Comparison of ENCODE assay signal across 8 cellular contexts in the genomic region with DNA sequence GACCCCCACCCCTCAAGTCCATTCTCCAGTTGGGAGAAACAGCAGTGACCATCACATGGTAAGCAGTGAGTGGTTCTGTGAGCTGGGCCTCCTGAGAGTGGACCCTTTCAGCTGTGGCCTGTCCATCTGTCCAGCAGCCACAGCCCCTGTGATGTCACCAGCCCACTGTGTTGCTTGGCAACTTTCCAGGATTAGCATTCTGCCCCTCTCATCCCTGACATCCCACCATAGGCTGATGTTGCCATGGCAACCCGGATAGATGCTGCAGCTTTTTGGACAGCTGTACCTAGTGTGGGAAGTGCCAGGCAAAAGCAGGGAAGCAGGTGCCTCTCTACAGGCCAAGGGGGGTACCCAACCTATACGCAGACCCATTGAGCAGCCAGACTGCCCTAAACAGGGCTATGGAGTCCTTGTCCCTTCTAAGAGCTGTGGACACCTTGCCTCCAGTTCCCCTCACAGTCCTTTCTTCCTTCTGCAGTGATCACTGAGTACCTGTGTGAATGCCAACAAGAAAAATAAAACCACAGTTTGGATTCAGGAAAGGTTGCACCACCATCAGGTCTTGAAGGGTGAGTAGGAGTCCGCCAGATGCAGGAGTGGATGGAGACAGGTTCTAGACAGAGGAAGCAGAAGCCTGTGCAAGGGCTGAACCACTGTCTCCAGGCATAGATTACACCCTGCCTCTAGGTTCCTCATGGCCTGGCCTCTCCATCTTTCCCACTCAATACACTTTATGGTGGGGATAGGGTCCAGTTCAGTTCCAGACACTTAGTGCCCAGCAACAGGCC. TPM values are rescaled to one million over a fixed set of nuclear protein-coding genes. Genes with fewer than 3 reads are reported as not detected.
DNase-seq lines count a peak whose midpoint lies in the region; ATAC-seq and TF ChIP-seq lines count a peak whose summit lies in the region.

Gene DNAH1 (plus strand): TSS at position 343 of the 788 bp plus-strand sequence. CDS start 6,124 bp downstream, outside the sequence.

- no peaks in the 10 kb centered on the region for H3K4me1 Mint-ChIP-seq in MCF 10A (ENCODE audit: insufficient read depth, unreplicated experiment)
- H3K4me1 Mint-ChIP-seq in activated T-helper 17 cell treated with anti-CD3 and anti-CD28 coated beads, Interleukin-2, amount 50 U/mL, for 72 hours = peaks cover 14% of the 10 kb centered on the region

- no peak within 1 kb of the TSS for H3K4me3 Mint-ChIP-seq in MCF 10A (ENCODE audit: unreplicated experiment)
- peak within 1 kb of the TSS; percentile 63 for H3K4me3 Mint-ChIP-seq in activated T-helper 17 cell treated with anti-CD3 and anti-CD28 coated beads, Interleukin-2, amount 50 U/mL, for 72 hours

- H3K27ac ChIP-seq in breast epithelium = no peak within 1 kb of the TSS

- no TSS peak for BruUV-seq in MCF 10A (replicated peaks; lab: Mats Ljungman, UMichigan)

- TF ChIP-seq POLR2A in breast epithelium (IDR thresholded peaks at IDR 0.05) = no peak

- H3K36me3 ChIP-seq in breast epithelium = no peaks in the 10 kb centered on the region

- H3K27ac Mint-ChIP-seq in MCF 10A (ENCODE audit: low read depth, unreplicated experiment) = no peak within 1 kb of the TSS
- peak within 1 kb of the TSS; percentile 84 for H3K27ac Mint-ChIP-seq in activated T-helper 17 cell treated with anti-CD3 and anti-CD28 coated beads, Interleukin-2, amount 50 U/mL, for 72 hours

- no peaks in the 10 kb centered on the region for H3K36me3 Mint-ChIP-seq in MCF 10A (ENCODE audit: insufficient read depth, unreplicated experiment)
- no peaks in the 10 kb centered on the region for H3K36me3 Mint-ChIP-seq in activated T-helper 17 cell treated with anti-CD3 and anti-CD28 coated beads, Interleukin-2, amount 50 U/mL, for 72 hours (ENCODE audit: low read depth)

- TF ChIP-seq CTCF in breast epithelium (IDR thresholded peaks at IDR 0.05) (no peak), MCF 10A (IDR thresholded peaks at IDR 0.05; ENCODE audit: unreplicated experiment) (no peak)

- H3K4me1 ChIP-seq in breast epithelium (no peaks in the 10 kb centered on the region), mononuclear cell (ENCODE audit: insufficient read depth, low read length) (peaks cover 47% of the 10 kb centered on the region)

- no peaks in the 10 kb centered on the region for H3K27me3 Mint-ChIP-seq in MCF 10A (ENCODE audit: insufficient read depth, unreplicated experiment)
- no peaks in the 10 kb centered on the region for H3K27me3 Mint-ChIP-seq in activated T-helper 17 cell treated with anti-CD3 and anti-CD28 coated beads, Interleukin-2, amount 50 U/mL, for 72 hours

- no peak for ATAC-seq in activated T-helper 17 cell treated with anti-CD3 and anti-CD28 coated beads, Interleukin-2, amount 50 U/mL, for 72 hours (replicated peaks)
- no peak for ATAC-seq in GM21390 (IDR thresholded peaks at IDR 0.05; ENCODE audit: unreplicated experiment)
- ATAC-seq in GM19023 (IDR thresholded peaks at IDR 0.05; ENCODE audit: unreplicated experiment) = no peak

- no peaks in the 10 kb centered on the region for H3K9me3 ChIP-seq in breast epithelium
- no peaks in the 10 kb centered on the region for H3K9me3 ChIP-seq in mononuclear cell (ENCODE audit: low read depth, low read length)

- intact Hi-C loops in breast epithelium (cut with DNase I; ENCODE audit: low total_unique reads) = no loop called here
- intact Hi-C loops in MCF 10A (cut with micrococcal nuclease) = no loop called here

- POLR2A ChIA-PET in MCF 10A (lab: Yijun Ruan, JAX) = interaction anchor here (0.7 kb wide), 1 partner anchor 155 kb away, joined by 3 read pairs; no protein-coding TSS in a partner anchor

- no peaks in the 10 kb centered on the region for H3K9me3 Mint-ChIP-seq in MCF 10A (ENCODE audit: unreplicated experiment)
- H3K9me3 Mint-ChIP-seq in activated T-helper 17 cell treated with anti-CD3 and anti-CD28 coated beads, Interleukin-2, amount 50 U/mL, for 72 hours = no peaks in the 10 kb centered on the region

- no peaks in the 10 kb centered on the region for H3K27me3 ChIP-seq in breast epithelium
- H3K27me3 ChIP-seq in mononuclear cell (ENCODE audit: insufficient read depth, low read length) = no peaks in the 10 kb centered on the region

- DNase-seq in breast epithelium (ENCODE audit: low spot score in 2 of 2) (no peak), MCF 10A (ENCODE audit: unreplicated experiment) (no peak), ureter (ENCODE audit: low spot score) (no peak)
- DNase-seq in stimulated activated CD8-positive, alpha-beta memory T cell treated with anti-CD3 and anti-CD28 coated beads, Interleukin-4, amount 100 ng/mL, for 48 hours = no peak

- CTCF ChIA-PET in MCF 10A (lab: Yijun Ruan, JAX) = interaction anchor here (0.7 to 1.8 kb wide), 2 partner anchors 23 to 55 kb away, joined by 5 read pairs; no protein-coding TSS in a partner anchor

- H3K4me3 ChIP-seq in breast epithelium (peak within 1 kb of the TSS in 2 of 3 donors; percentile 44 to 63), mononuclear cell (ENCODE audit: low read length) (no peak within 1 kb of the TSS)

RNA-seq across cellular contexts. Expression of gene DNAH1, which starts in this region (rescaled TPM):
- total RNA-seq in breast epithelium (10 to 100 TPM in 2 of 3 donors, 1 to 10 TPM in 1; 7.5 to 11.5 (median 10.8) TPM), MCF 10A (2022) (3.0 and 7.6 TPM in 2 replicates), mononuclear cell (20.9 TPM), ureter (16.6 TPM)
- total RNA-seq in activated T-helper 17 cell treated with anti-CD3 and anti-CD28 coated beads, Interleukin-2, amount 50 U/mL, for 72 hours = 10 to 100 TPM; 17.2 to 26.5 TPM
